ENCODE assay signal across 1 cellular context in the genomic region with DNA sequence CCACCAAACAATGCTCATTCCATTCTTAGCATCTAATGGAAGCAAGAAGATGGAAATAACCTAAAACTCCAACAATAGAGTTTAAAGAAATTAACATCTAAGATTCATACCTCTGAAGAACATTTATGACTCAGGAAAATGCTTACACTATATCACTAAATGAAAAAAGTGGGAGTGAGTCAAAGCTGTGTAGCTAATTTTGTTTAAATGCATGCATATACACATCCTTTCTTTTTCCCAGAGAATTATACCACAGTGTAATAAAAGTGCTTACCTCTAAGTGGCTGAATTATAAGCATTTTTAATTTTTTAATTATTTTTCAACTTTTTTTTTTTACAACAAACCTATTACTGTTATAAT.
TF ChIP-seq lines count a peak whose summit lies in the region.

No MANE protein-coding gene starts in this region.

TF ChIP-seq in GM23338, 12 proteins besides CTCF, POLR2A, EP300 and RAD21 (continued from another document):
- TF ChIP-seq, protein P1, sequence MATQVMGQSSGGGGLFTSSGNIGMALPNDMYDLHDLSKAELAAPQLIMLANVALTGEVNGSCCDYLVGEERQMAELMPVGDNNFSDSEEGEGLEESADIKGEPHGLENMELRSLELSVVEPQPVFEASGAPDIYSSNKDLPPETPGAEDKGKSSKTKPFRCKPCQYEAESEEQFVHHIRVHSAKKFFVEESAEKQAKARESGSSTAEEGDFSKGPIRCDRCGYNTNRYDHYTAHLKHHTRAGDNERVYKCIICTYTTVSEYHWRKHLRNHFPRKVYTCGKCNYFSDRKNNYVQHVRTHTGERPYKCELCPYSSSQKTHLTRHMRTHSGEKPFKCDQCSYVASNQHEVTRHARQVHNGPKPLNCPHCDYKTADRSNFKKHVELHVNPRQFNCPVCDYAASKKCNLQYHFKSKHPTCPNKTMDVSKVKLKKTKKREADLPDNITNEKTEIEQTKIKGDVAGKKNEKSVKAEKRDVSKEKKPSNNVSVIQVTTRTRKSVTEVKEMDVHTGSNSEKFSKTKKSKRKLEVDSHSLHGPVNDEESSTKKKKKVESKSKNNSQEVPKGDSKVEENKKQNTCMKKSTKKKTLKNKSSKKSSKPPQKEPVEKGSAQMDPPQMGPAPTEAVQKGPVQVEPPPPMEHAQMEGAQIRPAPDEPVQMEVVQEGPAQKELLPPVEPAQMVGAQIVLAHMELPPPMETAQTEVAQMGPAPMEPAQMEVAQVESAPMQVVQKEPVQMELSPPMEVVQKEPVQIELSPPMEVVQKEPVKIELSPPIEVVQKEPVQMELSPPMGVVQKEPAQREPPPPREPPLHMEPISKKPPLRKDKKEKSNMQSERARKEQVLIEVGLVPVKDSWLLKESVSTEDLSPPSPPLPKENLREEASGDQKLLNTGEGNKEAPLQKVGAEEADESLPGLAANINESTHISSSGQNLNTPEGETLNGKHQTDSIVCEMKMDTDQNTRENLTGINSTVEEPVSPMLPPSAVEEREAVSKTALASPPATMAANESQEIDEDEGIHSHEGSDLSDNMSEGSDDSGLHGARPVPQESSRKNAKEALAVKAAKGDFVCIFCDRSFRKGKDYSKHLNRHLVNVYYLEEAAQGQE (IDR thresholded peaks at IDR 0.05; ENCODE audit: unreplicated experiment): no peak
- TF ChIP-seq STAT1 (IDR thresholded peaks at IDR 0.05; ENCODE audit: unreplicated experiment) (no peak), ZNF331 (CRISPR knock-in tag; IDR thresholded peaks at IDR 0.05; ENCODE audit: low read depth) (no peak), EZH2 (IDR thresholded peaks at IDR 0.05; ENCODE audit: low read depth, unreplicated experiment) (no peak), NANOG (IDR thresholded peaks at IDR 0.05; ENCODE audit: borderline replicate concordance) (no peak), CREB1 (CRISPR knock-in tag; IDR thresholded peaks at IDR 0.05; ENCODE audit: low read depth) (no peak)
